8 cellular contexts compared by ENCODE assay signal in the genomic region with DNA sequence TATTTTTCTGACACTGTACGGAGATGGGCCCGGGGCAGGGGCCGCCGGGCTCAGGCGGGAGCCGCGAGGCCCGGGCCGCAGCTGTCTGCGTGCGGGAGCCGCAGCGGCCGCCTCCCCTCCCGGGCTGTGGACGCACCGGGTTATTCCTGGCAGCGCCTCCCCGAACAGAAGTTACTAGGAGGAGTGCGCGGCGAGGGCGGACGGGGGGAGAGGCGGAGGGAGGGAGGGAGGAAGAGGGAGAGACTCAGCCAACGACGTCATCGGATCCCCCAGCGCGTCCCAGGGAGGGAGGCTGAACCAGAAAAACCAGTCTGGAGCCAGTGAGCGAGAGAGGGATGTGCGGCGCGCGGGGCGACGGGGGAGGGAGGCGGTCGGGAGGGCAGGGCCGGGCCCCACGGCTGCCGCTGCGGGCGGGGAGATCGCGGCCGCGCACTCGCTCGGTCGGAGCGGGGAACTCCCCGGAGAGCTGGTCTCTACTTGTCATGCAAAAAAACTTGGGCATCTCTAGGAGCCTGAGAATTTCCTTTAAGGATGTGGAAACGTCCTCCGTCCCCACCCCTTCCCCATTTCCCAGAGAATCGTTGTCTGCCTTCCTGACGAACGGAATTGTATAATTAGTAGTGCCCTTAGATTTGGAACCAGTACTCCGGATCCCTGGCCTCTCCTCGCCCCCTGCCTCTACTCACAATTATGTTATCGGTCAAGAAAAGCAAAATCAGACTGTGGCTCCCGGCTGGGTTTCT. TPM values are rescaled to one million over a fixed set of nuclear protein-coding genes. Genes with fewer than 3 reads are reported as not detected.
DNase-seq lines count a peak whose midpoint lies in the region; ATAC-seq and TF ChIP-seq lines count a peak whose summit lies in the region.

No MANE protein-coding gene starts in this region.

- peak; percentile 41 for ATAC-seq in CD8-positive, alpha-beta T cell
- peak; percentile 24 for ATAC-seq in GM21381 (IDR thresholded peaks at IDR 0.05; ENCODE audit: unreplicated experiment)
- ATAC-seq in activated T-helper 17 cell treated with anti-CD3 and anti-CD28 coated beads, Interleukin-2, amount 50 U/mL, for 72 hours (replicated peaks) = peak; percentile 47
- peak; percentile 34 to 36 for ATAC-seq in naive B cell (ENCODE audit: low read depth in 2 of 2)

- DNase-seq in CD8-positive, alpha-beta T cell = peak; percentile 79 to 97 (median 88)
- peak; percentile 96 for DNase-seq in HuH-7 (ENCODE audit: low spot score)
- DNase-seq in Peyer's patch = peak; percentile 88 to 96 (median 96)
- DNase-seq in fibroblast of gingiva (ENCODE audit: low read depth) = peak; percentile 99
- DNase-seq in naive B cell = peak; percentile 84
- peak; percentile 88 to 90 for DNase-seq in stimulated activated CD8-positive, alpha-beta memory T cell treated with anti-CD3 and anti-CD28 coated beads, Interleukin-7, amount 100 ng/mL, for 4 hours (ENCODE audit: low read depth in 2 of 2)

- no peaks in the 10 kb centered on the region for H3K9me3 Mint-ChIP-seq in CD8-positive, alpha-beta T cell
- H3K9me3 Mint-ChIP-seq in activated T-helper 17 cell treated with anti-CD3 and anti-CD28 coated beads, Interleukin-2, amount 50 U/mL, for 72 hours = no peaks in the 10 kb centered on the region
- H3K9me3 Mint-ChIP-seq in naive B cell = no peaks in the 10 kb centered on the region

- H3K4me3 ChIP-seq in CD8-positive, alpha-beta T cell (ENCODE audit: low read depth, low read length) = peak overlapping the region; percentile 73
- peak overlapping the region; percentile 65 to 93 (median 89) for H3K4me3 ChIP-seq in Peyer's patch

- intact Hi-C loops in CD8-positive, alpha-beta T cell (cut with DNase I, micrococcal nuclease) = loop anchor here (1.0 to 10.0 kb wide), 5 partner anchors 61 to 1118 kb away; partner anchors contain the start of genes LTV1 (in 2 of the 2) and AIG1 (in 1 of the 2)

- H3K4me3 Mint-ChIP-seq in CD8-positive, alpha-beta T cell = peak overlapping the region; percentile 99
- peak overlapping the region; percentile 90 for H3K4me3 Mint-ChIP-seq in activated T-helper 17 cell treated with anti-CD3 and anti-CD28 coated beads, Interleukin-2, amount 50 U/mL, for 72 hours
- peak overlapping the region; percentile 94 to 98 (median 96) for H3K4me3 Mint-ChIP-seq in naive B cell

- no peaks in the 10 kb centered on the region for H3K9me3 ChIP-seq in CD8-positive, alpha-beta T cell (ENCODE audit: low read length)
- H3K9me3 ChIP-seq in Peyer's patch = peaks cover 0 to 2% (median 0%) of the 10 kb centered on the region in 4 donors

- H3K27ac Mint-ChIP-seq in CD8-positive, alpha-beta T cell = peak overlapping the region; percentile 96
- H3K27ac Mint-ChIP-seq in activated T-helper 17 cell treated with anti-CD3 and anti-CD28 coated beads, Interleukin-2, amount 50 U/mL, for 72 hours = peak overlapping the region; percentile 100
- peak overlapping the region; percentile 98 to 100 (median 99) for H3K27ac Mint-ChIP-seq in naive B cell

- peaks cover 36% of the 10 kb centered on the region for H3K4me1 Mint-ChIP-seq in CD8-positive, alpha-beta T cell (ENCODE audit: low read depth)
- H3K4me1 Mint-ChIP-seq in activated T-helper 17 cell treated with anti-CD3 and anti-CD28 coated beads, Interleukin-2, amount 50 U/mL, for 72 hours = peaks cover 16% of the 10 kb centered on the region
- peaks cover 31 to 44% (median 35%) of the 10 kb centered on the region in 3 donors for H3K4me1 Mint-ChIP-seq in naive B cell

- peaks cover 27% of the 10 kb centered on the region for H3K4me1 ChIP-seq in CD8-positive, alpha-beta T cell (ENCODE audit: insufficient read depth, low read length)
- H3K4me1 ChIP-seq in Peyer's patch = peaks cover 0 to 10% (median 4%) of the 10 kb centered on the region in 4 donors

- POLR2A ChIA-PET in CD8-positive, alpha-beta T cell (lab: Charles Lee) = interaction anchor here (0.7 to 5.1 kb wide), 16 partner anchors 19 to 504 kb away, joined by 3 to 49 read pairs (median 4); partner anchors contain the start of genes ADAT2 and PEX3

- no peaks in the 10 kb centered on the region for H3K27me3 Mint-ChIP-seq in CD8-positive, alpha-beta T cell (ENCODE audit: low read depth)
- no peaks in the 10 kb centered on the region for H3K27me3 Mint-ChIP-seq in activated T-helper 17 cell treated with anti-CD3 and anti-CD28 coated beads, Interleukin-2, amount 50 U/mL, for 72 hours
- H3K27me3 Mint-ChIP-seq in naive B cell = peaks cover 0 to 4% (median 0%) of the 10 kb centered on the region in 3 donors

- TF ChIP-seq CTCF in CD8-positive, alpha-beta T cell (IDR thresholded peaks at IDR 0.05) = no peak
- TF ChIP-seq CTCF in Peyer's patch (IDR thresholded peaks at IDR 0.05) = no peak

- H3K36me3 Mint-ChIP-seq in CD8-positive, alpha-beta T cell = peaks cover 11% of the 10 kb centered on the region
- peaks cover 48% of the 10 kb centered on the region for H3K36me3 Mint-ChIP-seq in activated T-helper 17 cell treated with anti-CD3 and anti-CD28 coated beads, Interleukin-2, amount 50 U/mL, for 72 hours (ENCODE audit: low read depth)
- H3K36me3 Mint-ChIP-seq in naive B cell = no peaks in the 10 kb centered on the region

- peak; percentile 90 to 94 for TF ChIP-seq POLR2A in Peyer's patch (IDR thresholded peaks at IDR 0.05)

- peak overlapping the region; percentile 97 for H3K27ac ChIP-seq in CD8-positive, alpha-beta T cell (ENCODE audit: low read depth, low read length)
- peak overlapping the region; percentile 97 to 100 (median 98) for H3K27ac ChIP-seq in Peyer's patch

- H3K36me3 ChIP-seq in CD8-positive, alpha-beta T cell (ENCODE audit: insufficient read depth, low read length) = no peaks in the 10 kb centered on the region
- H3K36me3 ChIP-seq in Peyer's patch = no peaks in the 10 kb centered on the region

- no peaks in the 10 kb centered on the region for H3K27me3 ChIP-seq in CD8-positive, alpha-beta T cell (ENCODE audit: insufficient read depth, low read length)
- H3K27me3 ChIP-seq in Peyer's patch = no peaks in the 10 kb centered on the region

- CTCF ChIA-PET in CD8-positive, alpha-beta T cell (lab: Charles Lee) = interaction anchor here (0.8 to 1.0 kb wide), 2 partner anchors 12 to 90 kb away, joined by 3 to 4 read pairs; no protein-coding TSS in a partner anchor

RNA-seq across cellular contexts. Expression of gene HIVEP2, which starts 1.4 kb away (rescaled TPM):
- 10 to 100 TPM; 30.8 to 31.0 TPM for total RNA-seq in CD8-positive, alpha-beta T cell
- total RNA-seq in Peyer's patch = 10 to 100 TPM; 14.4 to 35.5 (median 19.5) TPM
- total RNA-seq in activated T-helper 17 cell treated with anti-CD3 and anti-CD28 coated beads, Interleukin-2, amount 50 U/mL, for 72 hours = 10 to 100 TPM; 33.0 to 53.5 TPM
- polyA plus RNA-seq in naive B cell (ENCODE audit: low read depth in 6 of 6) = 10 to 100 TPM in 1 of 6 donors, 1 to 10 TPM in 5; 2.7 to 10.2 (median 5.4) TPM

Comparison
In these comparisons a context has a peak if more than half of its experiments do, and no peak if none do; other contexts are left out.
1. Peak in every context shown above with its lines: DNase-seq, ATAC-seq, H3K4me3 ChIP-seq and H3K27ac ChIP-seq.